In the genomic region with DNA sequence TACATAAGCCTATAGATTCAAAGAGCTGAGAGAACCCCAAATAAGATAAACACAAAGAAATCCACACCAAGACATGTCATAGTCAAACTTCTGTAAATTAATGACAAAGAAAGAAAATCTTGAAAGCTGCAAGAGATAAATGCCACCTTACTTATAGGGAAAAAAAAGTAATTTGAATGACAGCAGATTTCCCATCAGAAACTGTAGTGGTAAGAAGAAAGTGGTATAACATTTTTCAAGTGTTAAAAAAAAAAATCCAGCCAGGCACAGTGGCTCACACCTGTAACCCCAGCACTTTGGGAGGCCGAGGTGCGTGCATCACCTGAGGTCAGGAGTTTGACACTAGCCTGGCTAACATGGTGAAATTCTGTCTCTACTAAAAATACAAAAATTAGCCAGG, we compare ENCODE assay signal across 2 cellular contexts.
TF ChIP-seq lines count a peak whose summit lies in the region.

No MANE protein-coding gene starts in this region.

TF ChIP-seq in HepG2, 621 proteins besides CTCF, POLR2A, EP300 and RAD21:
- peak; percentile 97 for TF ChIP-seq ZNF317 (CRISPR knock-in tag; IDR thresholded peaks at IDR 0.05)
- TF ChIP-seq MEIS1 (CRISPR knock-in tag; IDR thresholded peaks at IDR 0.05; ENCODE audit: borderline replicate concordance): no peak
- TF ChIP-seq, protein P1, sequence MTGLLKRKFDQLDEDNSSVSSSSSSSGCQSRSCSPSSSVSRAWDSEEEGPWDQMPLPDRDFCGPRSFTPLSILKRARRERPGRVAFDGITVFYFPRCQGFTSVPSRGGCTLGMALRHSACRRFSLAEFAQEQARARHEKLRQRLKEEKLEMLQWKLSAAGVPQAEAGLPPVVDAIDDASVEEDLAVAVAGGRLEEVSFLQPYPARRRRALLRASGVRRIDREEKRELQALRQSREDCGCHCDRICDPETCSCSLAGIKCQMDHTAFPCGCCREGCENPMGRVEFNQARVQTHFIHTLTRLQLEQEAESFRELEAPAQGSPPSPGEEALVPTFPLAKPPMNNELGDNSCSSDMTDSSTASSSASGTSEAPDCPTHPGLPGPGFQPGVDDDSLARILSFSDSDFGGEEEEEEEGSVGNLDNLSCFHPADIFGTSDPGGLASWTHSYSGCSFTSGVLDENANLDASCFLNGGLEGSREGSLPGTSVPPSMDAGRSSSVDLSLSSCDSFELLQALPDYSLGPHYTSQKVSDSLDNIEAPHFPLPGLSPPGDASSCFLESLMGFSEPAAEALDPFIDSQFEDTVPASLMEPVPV (CRISPR knock-in tag; IDR thresholded peaks at IDR 0.05): no peak

TF ChIP-seq in K562, 482 proteins besides CTCF, POLR2A, EP300 and RAD21:
- TF ChIP-seq MCM7 (IDR thresholded peaks at IDR 0.05): no peak
- TF ChIP-seq HDAC6 (IDR thresholded peaks at IDR 0.05; ENCODE audit: low read depth, low read length): no peak
- TF ChIP-seq SMAD4 (CRISPR knock-in tag; conservative IDR thresholded peaks at IDR 0.05): no peak
- no peak for TF ChIP-seq GATA2 (CRISPR knock-in tag; IDR thresholded peaks at IDR 0.05)
- TF ChIP-seq SREBF1 (IDR thresholded peaks at IDR 0.05; ENCODE audit: borderline replicate concordance, low read depth, low read length): no peak
- no peak for TF ChIP-seq POLR2B (IDR thresholded peaks at IDR 0.05; ENCODE audit: low read depth, partially characterized antibody)
- 0 out of 2 replicates have a peak, but pooled peaks have one; percentile 53 for TF ChIP-seq TRIM28 (IDR thresholded peaks at IDR 0.05)
- TF ChIP-seq ZNF79 (CRISPR knock-in tag; IDR thresholded peaks at IDR 0.05; ENCODE audit: low read depth): no peak
